Comparison of ENCODE assay signal across 16 cellular contexts in the genomic region with DNA sequence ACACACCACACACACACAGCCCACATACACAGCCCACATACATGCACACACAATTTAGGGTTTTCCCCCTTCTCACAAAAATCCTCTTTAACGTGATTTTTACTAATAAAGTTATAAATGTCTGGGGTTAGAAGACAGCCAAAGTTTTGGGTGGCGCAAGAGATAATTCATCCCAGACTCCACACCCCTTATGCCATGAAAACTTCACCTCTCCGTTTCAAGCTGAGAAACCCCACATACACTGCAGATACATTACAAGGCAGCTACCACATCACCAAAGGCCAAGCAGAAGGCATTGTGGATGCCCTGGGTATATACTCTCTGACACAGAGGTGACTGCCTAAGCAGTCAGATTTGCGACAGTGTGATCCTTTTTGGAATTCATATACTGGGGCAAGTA.
"Had no signal": no experiment of that assay in that cellular context is flagged by ENCODE, and none has a peak within 500 bp of the region (broad histone marks: within the 10 kb centered on the region; RNA-seq: fewer than 3 reads in every experiment).

No MANE protein-coding gene starts in this region.

- H3K9me3 Mint-ChIP-seq: activated T-cell treated with anti-CD3 and anti-CD28 coated beads, Interleukin-2, amount 50 U/mL, for 24 hours; activated T-helper 2 cell treated with anti-CD3 and anti-CD28 coated beads, Interferon-gamma antibody, Interleukin-2, Interleukin-4, amounts not matched to agents 10 μg/mL and 5 μg/mL and 100 μg/mL, durations not matched to agents 14 hours and 24 hours and 36 hours; effector memory CD8-positive, alpha-beta T cell; naive thymus-derived CD4-positive, alpha-beta T cell had no signal

- H3K4me3 ChIP-seq: colonic mucosa, dorsolateral prefrontal cortex, esophagus muscularis mucosa, prostate gland, thyroid gland had no signal

- H3K36me3 Mint-ChIP-seq: activated naive CD8-positive, alpha-beta T cell; naive thymus-derived CD4-positive, alpha-beta T cell had no signal

- H3K27me3 Mint-ChIP-seq: activated T-cell treated with anti-CD3 and anti-CD28 coated beads, Interleukin-2, amount 50 U/mL, for 24 hours; effector memory CD8-positive, alpha-beta T cell had no signal

- H3K4me3 Mint-ChIP-seq: activated naive CD8-positive, alpha-beta T cell; activated T-cell treated with anti-CD3 and anti-CD28 coated beads, Interleukin-2, amount 50 U/mL, for 24 hours; effector memory CD8-positive, alpha-beta T cell; naive thymus-derived CD4-positive, alpha-beta T cell had no signal

- H3K27ac Mint-ChIP-seq: activated naive CD8-positive, alpha-beta T cell; activated T-cell treated with anti-CD3 and anti-CD28 coated beads, Interleukin-2, amount 50 U/mL, for 24 hours; activated T-helper 2 cell treated with anti-CD3 and anti-CD28 coated beads, Interferon-gamma antibody, Interleukin-2, Interleukin-4, amounts not matched to agents 10 μg/mL and 5 μg/mL and 100 μg/mL, durations not matched to agents 14 hours and 24 hours and 36 hours; effector memory CD8-positive, alpha-beta T cell; naive thymus-derived CD4-positive, alpha-beta T cell had no signal

- DNase-seq: activated naive CD4-positive, alpha-beta T cell; activated T-cell treated with anti-CD3 and anti-CD28 coated beads, Interleukin-2, amount 50 U/mL, for 24 hours; amniotic stem cell; colonic mucosa; dorsolateral prefrontal cortex; effector memory CD8-positive, alpha-beta T cell; left colon; naive thymus-derived CD4-positive, alpha-beta T cell; stimulated activated CD4-positive, alpha-beta T cell treated with anti-CD3 and anti-CD28 coated beads, Interleukin-2, amount 100 ng/mL, for 48 hours; stimulated activated naive CD4-positive, alpha-beta T cell treated with Interleukin-2 at 50 U/mL for 16 hours; T-helper 1 cell; thyroid gland had no signal

- H3K4me1 Mint-ChIP-seq: naive thymus-derived CD4-positive, alpha-beta T cell had no signal
